11 cellular contexts compared by ENCODE assay signal in genomic region chr1:154466879-154467767, GRCh38. TPM values are rescaled to one million over a fixed set of nuclear protein-coding genes. Genes with fewer than 3 reads are reported as not detected.
DNase-seq lines count a peak whose midpoint lies in the region; ATAC-seq and TF ChIP-seq lines count a peak whose summit lies in the region.
"Had no signal": no experiment of that assay in that cellular context is flagged by ENCODE, and none has a peak within 500 bp of the region (broad histone marks: within the 10 kb centered on the region; RNA-seq: fewer than 3 reads in every experiment).

No MANE protein-coding gene starts in this region.

- no peaks in the 10 kb centered on the region for H3K9me3 ChIP-seq in heart left ventricle
- H3K9me3 ChIP-seq in right atrium auricular region, result no peaks in the 10 kb centered on the region
- H3K9me3 ChIP-seq in PC-3 (ENCODE audit: low read length), result no peaks in the 10 kb centered on the region
- H3K9me3 ChIP-seq in testis, result no peaks in the 10 kb centered on the region
- H3K9me3 ChIP-seq: ascending aorta had no signal

- H3K36me3 ChIP-seq in heart left ventricle, result peaks cover 0 to 29% (median 21%) of the 10 kb centered on the region in 9 donors
- peaks cover 9% of the 10 kb centered on the region for H3K36me3 ChIP-seq in right atrium auricular region
- no peaks in the 10 kb centered on the region for H3K36me3 ChIP-seq in PC-3 (ENCODE audit: low read depth, low read length)
- no peaks in the 10 kb centered on the region for H3K36me3 ChIP-seq in testis (ENCODE audit: low read depth, missing control alignments)

- no peaks in the 10 kb centered on the region for H3K27me3 ChIP-seq in heart left ventricle
- no peaks in the 10 kb centered on the region for H3K27me3 ChIP-seq in right atrium auricular region
- H3K27me3 ChIP-seq in PC-3 (ENCODE audit: low read length), result no peaks in the 10 kb centered on the region
- no peaks in the 10 kb centered on the region for H3K27me3 ChIP-seq in testis
- H3K27me3 ChIP-seq: ascending aorta had no signal

- TF ChIP-seq POLR2A in heart left ventricle (IDR thresholded peaks at IDR 0.05), result no peak
- TF ChIP-seq POLR2A in testis (IDR thresholded peaks at IDR 0.05), result no peak
- TF ChIP-seq POLR2A in lower leg skin (IDR thresholded peaks at IDR 0.05), result no peak

- ATAC-seq in heart left ventricle, result peak in 1 of 4 donors; percentile 44
- no peak for ATAC-seq in PC-3

- H3F3A ChIP-seq in PC-3 (ENCODE audit: low read length, unreplicated experiment), result no peaks in the 10 kb centered on the region

- intact Hi-C loops in heart left ventricle (cut with DNase I), result loop anchor here in 1 of 10 donors (10.0 kb wide), 1 partner anchor 62 kb away; the partner anchor contains the start of gene IL6R
- intact Hi-C loops in PC-3 (cut with micrococcal nuclease), result no loop called here
- intact Hi-C loops in testis (cut with DNase I; ENCODE audit: low total_unique reads), result no loop called here
- intact Hi-C loops in lower leg skin (cut with DNase I; ENCODE audit: low total_unique reads), result no loop called here
- intact Hi-C loops in activated T-helper 1 cell treated with anti-CD3 and anti-CD28 coated beads, Interleukin-12 subunit alpha, Interleukin-12 subunit beta, Interleukin-2, Interleukin-4 antibody, amounts not matched to agents 30 ng/mL and 10 ng/mL and 1 ng/mL, durations not matched to agents 14 hours and 24 hours and 36 hours (cut with micrococcal nuclease), result loop anchor here (10.0 kb wide), 1 partner anchor 282 kb away; no protein-coding TSS in a partner anchor

- H3K4me3 Mint-ChIP-seq in activated T-helper 1 cell treated with anti-CD3 and anti-CD28 coated beads, Interleukin-12 subunit alpha, Interleukin-12 subunit beta, Interleukin-2, Interleukin-4 antibody, amounts not matched to agents 30 ng/mL and 10 ng/mL and 1 ng/mL, durations not matched to agents 14 hours and 24 hours and 36 hours, result no peak overlapping the region

- H3K4me3 ChIP-seq in heart left ventricle, result no peak overlapping the region
- no peak overlapping the region for H3K4me3 ChIP-seq in right atrium auricular region
- H3K4me3 ChIP-seq in PC-3 (ENCODE audit: low read length), result no peak overlapping the region
- H3K4me3 ChIP-seq in fibroblast of mammary gland (ENCODE audit: control insufficient read depth, low read depth, low read length), result no peak overlapping the region
- no peak overlapping the region for H3K4me3 ChIP-seq in testis
- H3K4me3 ChIP-seq in lower leg skin (ENCODE audit: low read depth, poor library complexity, severe bottlenecking), result no peak overlapping the region
- H3K4me3 ChIP-seq: ascending aorta had no signal

- POLR2A ChIA-PET in PC-3 (lab: Charles Lee; ENCODE audit: unreplicated experiment), result no interaction called here

- DNase-seq in heart left ventricle (no peak), right atrium auricular region (ENCODE audit: low spot score) (no peak), PC-3 (no peak), fibroblast of mammary gland (ENCODE audit: low read depth) (peak; percentile 21), testis (peak; percentile 56), NCI-H1694 (lab: John Stamatoyannopoulos, UW) (no peak), lower leg skin (ENCODE audit: low spot score in 2 of 2) (no peak)
- DNase-seq in activated T-helper 1 cell treated with anti-CD3 and anti-CD28 coated beads, Interleukin-12 subunit alpha, Interleukin-12 subunit beta, Interleukin-2, Interleukin-4 antibody, amounts not matched to agents 30 ng/mL and 10 ng/mL and 1 ng/mL, durations not matched to agents 14 hours and 24 hours and 36 hours (ENCODE audit: low spot score), result no peak
- DNase-seq: Calu3 had no signal

- no peaks in the 10 kb centered on the region for H3K9me2 ChIP-seq in PC-3 (replicated peaks; ENCODE audit: low read length)

- CTCF ChIA-PET in PC-3 (lab: Charles Lee), result no interaction called here

- WGBS in heart left ventricle, 4 donors, result 68 to 75% (median 72%) methylated on average over 15 of the region's 15 CpGs
- WGBS in testis, 2 donors, result 63 to 64% methylated on average over 15 of the region's 15 CpGs
- 70 to 78% methylated on average over 15 of the region's 15 CpGs for WGBS in lower leg skin, 2 donors

- H3K4me1 ChIP-seq in heart left ventricle (peaks cover 0 to 53% (median 7%) of the 10 kb centered on the region in 12 donors), right atrium auricular region (peaks cover 0 to 14% of the 10 kb centered on the region in 2 donors), PC-3 (ENCODE audit: insufficient read depth, low read length) (peaks cover 9% of the 10 kb centered on the region), testis (peaks cover 15% of the 10 kb centered on the region)

- H4K20me1 ChIP-seq in PC-3 (ENCODE audit: low read length), result no peaks in the 10 kb centered on the region

- H3K4me2 ChIP-seq in PC-3 (ENCODE audit: low read length), result no peak overlapping the region

- H3K4me1 Mint-ChIP-seq in activated T-helper 1 cell treated with anti-CD3 and anti-CD28 coated beads, Interleukin-12 subunit alpha, Interleukin-12 subunit beta, Interleukin-2, Interleukin-4 antibody, amounts not matched to agents 30 ng/mL and 10 ng/mL and 1 ng/mL, durations not matched to agents 14 hours and 24 hours and 36 hours (ENCODE audit: low read depth), result peaks cover 52% of the 10 kb centered on the region

- no peak overlapping the region for H3K9ac ChIP-seq in PC-3 (ENCODE audit: low read length)

- peaks cover 7% of the 10 kb centered on the region for H3K36me3 Mint-ChIP-seq in activated T-helper 1 cell treated with anti-CD3 and anti-CD28 coated beads, Interleukin-12 subunit alpha, Interleukin-12 subunit beta, Interleukin-2, Interleukin-4 antibody, amounts not matched to agents 30 ng/mL and 10 ng/mL and 1 ng/mL, durations not matched to agents 14 hours and 24 hours and 36 hours (ENCODE audit: low read depth)

- H3K27ac ChIP-seq in heart left ventricle (peak overlapping the region in 1 of 12 donors; percentile 91), right atrium auricular region (no peak overlapping the region), PC-3 (ENCODE audit: low read length) (no peak overlapping the region), testis (peak overlapping the region in 1 of 2 donors; percentile 48)
- H3K27ac ChIP-seq: ascending aorta had no signal

- H3K27me3 Mint-ChIP-seq in activated T-helper 1 cell treated with anti-CD3 and anti-CD28 coated beads, Interleukin-12 subunit alpha, Interleukin-12 subunit beta, Interleukin-2, Interleukin-4 antibody, amounts not matched to agents 30 ng/mL and 10 ng/mL and 1 ng/mL, durations not matched to agents 14 hours and 24 hours and 36 hours (ENCODE audit: insufficient read depth), result no peaks in the 10 kb centered on the region

- H3K79me2 ChIP-seq in PC-3 (ENCODE audit: low read length), result no peaks in the 10 kb centered on the region

- no peaks in the 10 kb centered on the region for H3K9me3 Mint-ChIP-seq in activated T-helper 1 cell treated with anti-CD3 and anti-CD28 coated beads, Interleukin-12 subunit alpha, Interleukin-12 subunit beta, Interleukin-2, Interleukin-4 antibody, amounts not matched to agents 30 ng/mL and 10 ng/mL and 1 ng/mL, durations not matched to agents 14 hours and 24 hours and 36 hours

- BruUV-seq in PC-3 (replicated peaks; lab: Mats Ljungman, UMichigan), result TSS peak; percentile 11

- TF ChIP-seq CTCF in heart left ventricle (IDR thresholded peaks at IDR 0.05) (peak in 7 of 12 donors; percentile 9 to 46 (median 25)), right atrium auricular region (IDR thresholded peaks at IDR 0.05) (peak in 1 of 2 donors; percentile 49), PC-3 (conservative IDR thresholded peaks at IDR 0.05; ENCODE audit: low read depth, low read length) (peak; percentile 26; the same call in 1 of the 2 replicates), fibroblast of mammary gland (conservative IDR thresholded peaks at IDR 0.05; ENCODE audit: control insufficient read depth, insufficient read depth, low read depth, low read length) (peak; percentile 39), testis (IDR thresholded peaks at IDR 0.05) (peak in 2 of 3 experiments; percentile 23 to 28), lower leg skin (IDR thresholded peaks at IDR 0.05) (no peak)

- no peak overlapping the region for H2AFZ ChIP-seq in PC-3 (ENCODE audit: low read length)

- H3K27ac Mint-ChIP-seq in activated T-helper 1 cell treated with anti-CD3 and anti-CD28 coated beads, Interleukin-12 subunit alpha, Interleukin-12 subunit beta, Interleukin-2, Interleukin-4 antibody, amounts not matched to agents 30 ng/mL and 10 ng/mL and 1 ng/mL, durations not matched to agents 14 hours and 24 hours and 36 hours, result no peak overlapping the region

RNA-seq across cellular contexts. Expression of gene TDRD10, which starts 34.9 kb away (rescaled TPM):
- total RNA-seq in heart left ventricle, result 1 to 10 TPM in 8 of 9 donors, under 1 TPM in 1; 0.71 to 3.4 (median 1.8) TPM
- 1 to 10 TPM; 2.9 to 3.0 TPM for polyA plus RNA-seq in heart left ventricle
- total RNA-seq in right atrium auricular region, result 1 to 10 TPM in 1 of 2 donors, under 1 TPM in 1; 0.85 to 1.8 TPM
- not detected in 2 replicates for total RNA-seq in PC-3 (2014; rRNA removed)
- 10 to 100 TPM; 50.9 to 60.3 TPM for total RNA-seq in testis
- 123 TPM for polyA plus RNA-seq in testis (ENCODE audit: insufficient read depth, low read depth, low replicate concordance)
- 1 to 10 TPM in 1 of 4 donors, under 1 TPM in 2, not detected in 1; 0.57 to 1.5 (median 0.83) TPM for total RNA-seq in lower leg skin
- total RNA-seq in activated T-helper 1 cell treated with anti-CD3 and anti-CD28 coated beads, Interleukin-12 subunit alpha, Interleukin-12 subunit beta, Interleukin-2, Interleukin-4 antibody, amounts not matched to agents 30 ng/mL and 10 ng/mL and 1 ng/mL, durations not matched to agents 14 hours and 24 hours and 36 hours, result not detected in 2 replicates
- total RNA-seq: Calu3, LHCN-M2 had no signal

RNA-seq across cellular contexts. Expression of gene SHE, which starts 35.1 kb away (rescaled TPM):
- total RNA-seq in heart left ventricle (10 to 100 TPM; 11.1 to 19.4 (median 11.9) TPM), right atrium auricular region (10 to 100 TPM; 10.8 to 19.9 TPM), PC-3 (2014; rRNA removed) (not detected in 2 replicates), testis (10 to 100 TPM; 53.7 to 57.9 TPM), lower leg skin (1 to 10 TPM; 4.0 to 8.0 (median 6.1) TPM)
- polyA plus RNA-seq in heart left ventricle (10 to 100 TPM; 10.1 to 17.7 TPM), testis (ENCODE audit: insufficient read depth, low read depth, low replicate concordance) (50.9 TPM)
- not detected in 2 replicates for total RNA-seq in activated T-helper 1 cell treated with anti-CD3 and anti-CD28 coated beads, Interleukin-12 subunit alpha, Interleukin-12 subunit beta, Interleukin-2, Interleukin-4 antibody, amounts not matched to agents 30 ng/mL and 10 ng/mL and 1 ng/mL, durations not matched to agents 14 hours and 24 hours and 36 hours
- total RNA-seq: Calu3, LHCN-M2 had no signal

Comparison
In these comparisons a context has a peak if more than half of its experiments do, and no peak if none do; other contexts are left out.
1. DNase-seq: peak in fibroblast of mammary gland (single experiment) and testis (single experiment); none in heart left ventricle (0 of 5), right atrium auricular region (single experiment), PC-3 (single experiment), NCI-H1694 (single experiment), lower leg skin (0 of 2) and activated T-helper 1 cell treated with anti-CD3 and anti-CD28 coated beads, Interleukin-12 subunit alpha, Interleukin-12 subunit beta, Interleukin-2, Interleukin-4 antibody, amounts not matched to agents 30 ng/mL and 10 ng/mL and 1 ng/mL, durations not matched to agents 14 hours and 24 hours and 36 hours (single experiment).
2. CTCF ChIP-seq: peak in heart left ventricle (7 of 12), PC-3 (single experiment), fibroblast of mammary gland (single experiment) and testis (2 of 3); none in lower leg skin (0 of 3).
3. RNA of gene TDRD10, which starts 34.9 kb away (total RNA-seq): 50.9 to 60.3 TPM in testis; 0.71 to 3.4 TPM in heart left ventricle, 0.85 to 1.8 TPM in right atrium auricular region, 0.57 to 1.5 TPM in lower leg skin, not detected in PC-3 and not detected in activated T-helper 1 cell treated with anti-CD3 and anti-CD28 coated beads, Interleukin-12 subunit alpha, Interleukin-12 subunit beta, Interleukin-2, Interleukin-4 antibody, amounts not matched to agents 30 ng/mL and 10 ng/mL and 1 ng/mL, durations not matched to agents 14 hours and 24 hours and 36 hours; every median in the first group is over 10 times any median in the second.